1 cellular context compared by ENCODE assay signal in genomic region chr6:44076366-44077200, GRCh38.
TF ChIP-seq lines count a peak whose summit lies in the region.

No MANE protein-coding gene starts in this region.

TF ChIP-seq in Ishikawa, 13 proteins besides CTCF, POLR2A, EP300 and RAD21 (continued from another document):
- TF ChIP-seq MAX (IDR thresholded peaks at IDR 0.05) (peak; percentile 64; the same call in 1 of the 2 replicates), TCF12 (IDR thresholded peaks at IDR 0.05; ENCODE audit: low read depth) (no peak; the same call in 1 of the 2 replicates), YY1 (IDR thresholded peaks at IDR 0.05; ENCODE audit: low read depth) (no peak), ZBTB7A (IDR thresholded peaks at IDR 0.05; ENCODE audit: low read depth) (0 out of 2 replicates have a peak, but pooled peaks have one; percentile 59), NFIC (IDR thresholded peaks at IDR 0.05) (peak; percentile 86; the same call in 1 of the 2 replicates)
